29 cellular contexts compared by ENCODE assay signal in the genomic region with DNA sequence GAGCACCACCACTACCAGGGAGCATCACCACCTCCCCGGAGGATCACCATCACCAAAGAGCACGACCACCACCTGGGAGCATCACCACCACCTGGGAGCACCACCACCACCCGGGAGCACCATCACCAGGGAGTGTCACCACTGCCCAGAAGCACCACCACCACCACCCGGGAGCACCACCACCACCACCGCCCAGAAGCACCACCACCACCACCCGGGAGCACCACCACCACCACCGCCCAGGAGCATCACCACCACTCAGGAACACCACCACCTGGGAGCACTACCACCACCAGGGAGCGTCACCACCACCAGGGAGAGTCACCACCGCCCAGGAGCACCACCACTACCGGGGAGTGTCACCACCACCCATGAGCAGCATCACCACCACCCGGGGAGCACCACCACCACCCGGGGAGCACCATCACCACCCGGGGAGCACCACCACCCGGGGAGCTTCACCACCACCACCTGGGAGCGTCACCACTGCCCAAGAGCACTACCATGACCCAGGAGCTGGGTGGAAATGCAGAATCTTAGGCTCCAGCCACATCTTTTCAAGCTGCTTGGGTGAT.
"Had no signal": no experiment of that assay in that cellular context is flagged by ENCODE, and none has a peak within 500 bp of the region (broad histone marks: within the 10 kb centered on the region; RNA-seq: fewer than 3 reads in every experiment).

No MANE protein-coding gene starts in this region.

- H3K4me1 ChIP-seq: gastrocnemius medialis, left lung, lower lobe of right lung, pancreas, prostate gland, uterus had no signal

- ATAC-seq: left lung; lower lobe of right lung; stimulated activated effector memory CD8-positive, alpha-beta T cell treated with anti-CD3 and anti-CD28 coated beads, Interleukin-12 subunit alpha, Interleukin-12 subunit beta, amount 100 ng/mL, for 72 hours had no signal

- H3K27ac ChIP-seq: epithelial cell of prostate, gastrocnemius medialis, left lung, lower lobe of right lung, pancreas, prostate gland, sigmoid colon, uterus, WERI-Rb-1 had no signal

- H3K27me3 ChIP-seq: gastrocnemius medialis, left lung, pancreas, sigmoid colon, tibial nerve, uterus had no signal

- H3K36me3 ChIP-seq: gastrocnemius medialis, left lung, lower lobe of right lung, pancreas, prostate gland, sigmoid colon, tibial nerve, uterus, WERI-Rb-1 had no signal

- DNase-seq: activated CD4-positive, alpha-beta memory T cell treated with anti-CD3 and anti-CD28 coated beads for 36 hours; activated CD4-positive, alpha-beta T cell treated with anti-CD3 and anti-CD28 coated beads, Interleukin-2, amount 10 ng/mL, durations not matched to agents 24 days and 14 days; activated CD4-positive, CD25-positive, alpha-beta regulatory T cell treated with anti-CD3 and anti-CD28 coated beads, Interleukin-2, amount 50 U/mL, for 72 hours; activated CD8-positive, alpha-beta memory T cell treated with anti-CD3 and anti-CD28 coated beads, Interleukin-2, amount 50 U/mL, for 4 hours; activated effector memory CD4-positive, alpha-beta T cell treated with anti-CD3 and anti-CD28 coated beads, Interleukin-2, amount 50 U/mL, for 16 hours; activated naive CD4-positive, alpha-beta T cell treated with anti-CD3 and anti-CD28 coated beads for 36 hours; activated naive CD8-positive, alpha-beta T cell treated with anti-CD3 and anti-CD28 coated beads for 36 hours; activated T-cell treated with anti-CD3 and anti-CD28 coated beads, Interleukin-2, amount 50 U/mL, for 1 hour; amniotic stem cell; central memory CD4-positive, alpha-beta T cell; dermis blood vessel endothelial cell; effector CD4-positive, alpha-beta T cell; gastrocnemius medialis; glutamatergic neuron; left lung; lower lobe of right lung; nucleus accumbens; pancreas; retina; sigmoid colon; small intestine; stimulated activated CD4-positive, alpha-beta T cell treated with anti-CD3 and anti-CD28 coated beads, Interleukin-4, amount 100 ng/mL, for 24 hours; T-helper 1 cell; uterus; WERI-Rb-1 had no signal

- H3K9me3 ChIP-seq: gastrocnemius medialis, left lung, lower lobe of right lung, pancreas, prostate gland, sigmoid colon, tibial nerve, uterus had no signal

- H3K4me3 ChIP-seq: gastrocnemius medialis, left lung, lower lobe of right lung, pancreas, prostate gland, sigmoid colon, tibial nerve, uterus had no signal
